Comparison of ENCODE assay signal across 19 cellular contexts in genomic region chr20:57993738-57994431, GRCh38.
DNase-seq lines count a peak whose midpoint lies in the region; ATAC-seq, FAIRE-seq and TF ChIP-seq lines count a peak whose summit lies in the region.
"Had no signal": no experiment of that assay in that cellular context is flagged by ENCODE, and none has a peak within 500 bp of the region (broad histone marks: within the 10 kb centered on the region; RNA-seq: fewer than 3 reads in every experiment).

No MANE protein-coding gene starts in this region.

- DNase-seq in Daoy (ENCODE audit: low read depth) (peak; percentile 74), HTR-8/SVneo (ENCODE audit: insufficient read length, low spot score) (no peak), RWPE1 (ENCODE audit: low spot score) (no peak), mesenteric fat pad (ENCODE audit: low spot score) (peak; percentile 86), GM12891 (ENCODE audit: insufficient read length, low spot score) (no peak), NAMALWA (ENCODE audit: low spot score) (no peak)
- no peak for DNase-seq in stimulated activated CD4-positive, alpha-beta T cell treated with anti-CD3 and anti-CD28 coated beads, Interleukin-4, amount 100 ng/mL, for 1 hour
- DNase-seq: activated CD4-positive, alpha-beta T cell treated with anti-CD3 and anti-CD28 coated beads for 4 hours; activated gamma-delta T cell treated with Interleukin-2 at 50 U/mL for 16 hours; AML-193; amniotic stem cell; endodermal cell; heart left ventricle; immature natural killer cell; naive B cell; NCI-H1930; PC-9; small intestine had no signal

- FAIRE-seq in HTR-8/SVneo (lab: Jason Lieb, UNC) (peak; percentile 49), GM12891 (lab: Jason Lieb, UNC) (no peak)
- FAIRE-seq: small intestine had no signal

- TF ChIP-seq CTCF in RWPE1 (conservative IDR thresholded peaks at IDR 0.05; ENCODE audit: low read depth): no peak

- no peak for TF ChIP-seq POLR2A in GM12891 (IDR thresholded peaks at IDR 0.05; ENCODE audit: low read depth, low read length)

- H3K27ac ChIP-seq in RWPE1: peak overlapping the region; percentile 78
- H3K27ac ChIP-seq: heart left ventricle, PC-9 had no signal

- CTCF ChIA-PET in RWPE1 (lab: Yijun Ruan, JAX): interaction anchor here (0.5 to 0.7 kb wide), 3 partner anchors 13 to 443 kb away, joined by 3 to 8 read pairs (median 3); no protein-coding TSS in a partner anchor

- ATAC-seq in GM18858 (IDR thresholded peaks at IDR 0.05; ENCODE audit: unreplicated experiment): no peak
- ATAC-seq: heart left ventricle had no signal

- POLR2A ChIA-PET in RWPE1 (lab: Yijun Ruan, JAX; ENCODE audit: low non-redundant PET): no interaction called here

TF ChIP-seq in GM12891, 5 proteins besides CTCF, POLR2A, EP300 and RAD21:
- no peak for TF ChIP-seq PAX5 (IDR thresholded peaks at IDR 0.05; ENCODE audit: insufficient read depth, low read length, severe bottlenecking)
- TF ChIP-seq POLR2AphosphoS5 (IDR thresholded peaks at IDR 0.05; ENCODE audit: low read depth, low read length): no peak
- no peak for TF ChIP-seq POU2F2 (IDR thresholded peaks at IDR 0.05; ENCODE audit: low read depth, low read length)
- TF ChIP-seq TAF1 (IDR thresholded peaks at IDR 0.05; ENCODE audit: low read depth, low read length): no peak
- no peak for TF ChIP-seq SPI1 (IDR thresholded peaks at IDR 0.05; ENCODE audit: low read depth, low read length)

Comparison
In these comparisons a context has a peak if more than half of its experiments do, and no peak if none do; other contexts are left out.
1. DNase-seq: peak in Daoy (single experiment) and mesenteric fat pad (single experiment); none in HTR-8/SVneo (single experiment), RWPE1 (single experiment), GM12891 (single experiment), NAMALWA (single experiment) and stimulated activated CD4-positive, alpha-beta T cell treated with anti-CD3 and anti-CD28 coated beads, Interleukin-4, amount 100 ng/mL, for 1 hour (single experiment).